In the genomic region with DNA sequence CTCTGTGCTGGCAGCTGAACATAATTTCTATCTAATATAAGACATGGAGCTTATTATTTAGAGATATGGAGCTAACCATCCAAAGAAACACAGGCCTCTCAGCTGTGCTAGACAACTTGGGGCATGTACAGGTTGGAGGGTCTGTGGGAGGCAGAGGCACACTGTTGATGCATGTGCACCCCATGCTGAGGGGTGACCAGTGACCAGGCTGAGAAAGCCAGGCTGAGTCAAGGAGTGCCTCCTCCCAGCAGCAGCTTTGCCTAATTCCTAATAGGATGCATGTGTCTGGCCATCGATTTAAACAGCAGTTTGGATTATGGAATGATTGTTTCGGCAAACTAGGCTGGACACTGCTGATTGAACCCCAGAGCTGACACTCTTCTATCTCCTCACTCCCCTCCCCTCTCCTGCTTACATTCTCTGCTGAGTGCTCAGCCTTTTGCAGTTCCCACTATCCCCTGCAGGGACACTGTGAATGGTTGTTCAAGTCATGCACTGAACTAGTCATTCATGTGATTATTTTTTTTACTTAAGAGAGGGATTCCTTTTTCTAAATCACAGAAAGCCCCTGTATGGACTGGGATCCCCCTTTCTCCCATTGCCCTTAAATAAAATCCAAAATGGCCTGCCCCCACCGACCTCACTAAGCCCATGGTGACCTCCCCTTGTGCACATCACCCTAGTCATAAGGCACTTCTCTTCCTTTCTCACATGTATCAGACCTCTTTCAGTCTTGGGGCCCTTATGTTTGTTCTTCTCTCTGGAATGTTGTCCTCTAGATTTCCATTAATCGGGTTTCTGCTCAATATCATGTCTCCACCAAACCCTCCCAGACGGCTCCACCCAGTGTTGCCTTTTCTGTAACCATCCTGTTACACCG, we compare ENCODE assay signal across 8 cellular contexts.
DNase-seq lines count a peak whose midpoint lies in the region; FAIRE-seq and TF ChIP-seq lines count a peak whose summit lies in the region.

No MANE protein-coding gene starts in this region.

- H3K27ac ChIP-seq in PC-9 (no peak overlapping the region), endothelial cell of umbilical vein (ENCODE audit: insufficient read depth, low read depth, low read length) (no peak overlapping the region), osteoblast (ENCODE audit: low read depth, low read length) (no peak overlapping the region)

- DNase-seq in AG08396 (ENCODE audit: low spot score) (peak; percentile 66), PC-9 (no peak), endothelial cell of umbilical vein (ENCODE audit: low read depth, low spot score) (peak; percentile 20), osteoblast (ENCODE audit: insufficient read length, low spot score, missing footprints) (peak; percentile 94), kidney glomerular epithelial cell (lab: John Stamatoyannopoulos, UW) (no peak), cerebellar nuclear complex (lab: John Stamatoyannopoulos, UW) (no peak), NCI-H2196 treated with DMSO at 0.1 percent for 48 hours (lab: John Stamatoyannopoulos, UW; ENCODE audit: unreplicated experiment) (no peak)

- CTCF ChIA-PET in PC-9 (lab: Charles Lee) = interaction anchor here (1.0 kb wide), 1 partner anchor 806 kb away, joined by 6 read pairs; no protein-coding TSS in a partner anchor
- CTCF ChIA-PET in endothelial cell of umbilical vein (lab: Charles Lee) = interaction anchor here (0.8 to 1.8 kb wide), 3 partner anchors 10 to 18 kb away, joined by 3 to 5 read pairs (median 3); no protein-coding TSS in a partner anchor

- dilution Hi-C loops in endothelial cell of umbilical vein (cut with MboI; ENCODE audit: extremely low pct_ligation_motif_present, low sequenced_read_pairs) = no loop called here

- TF ChIP-seq CTCF in GM12873 (IDR thresholded peaks at IDR 0.05; ENCODE audit: insufficient read depth, low read depth, low read length, missing control alignments) = peak; percentile 66
- peak; percentile 55 for TF ChIP-seq CTCF in PC-9 (conservative IDR thresholded peaks at IDR 0.05)
- TF ChIP-seq CTCF in endothelial cell of umbilical vein (IDR thresholded peaks at IDR 0.05; ENCODE audit: extremely low read depth in 1 of 2, insufficient read depth in 1 of 2, low read depth in 1 of 2, low read length in 2 of 2) = peak; percentile 24 to 45
- peak; percentile 56 for TF ChIP-seq CTCF in osteoblast (IDR thresholded peaks at IDR 0.05; ENCODE audit: extremely low read depth, low read depth, low read length)

- BruUV-seq in PC-9 (replicated peaks; lab: Mats Ljungman, UMichigan) (no TSS peak), endothelial cell of umbilical vein (replicated peaks; lab: Mats Ljungman, UMichigan) (no TSS peak)

- intact Hi-C loops in PC-9 (cut with micrococcal nuclease; ENCODE audit: unreplicated experiment) = no loop called here
- intact Hi-C loops in endothelial cell of umbilical vein (cut with micrococcal nuclease) = no loop called here

- H3K9ac ChIP-seq in endothelial cell of umbilical vein (replicated peaks; ENCODE audit: extremely low read depth, insufficient read depth, low read length) = no peak overlapping the region

- FAIRE-seq in endothelial cell of umbilical vein (lab: Jason Lieb, UNC) = no peak

- H3F3A ChIP-seq in PC-9 (ENCODE audit: insufficient read depth, low read depth) = no peaks in the 10 kb centered on the region

- POLR2A ChIA-PET in PC-9 (lab: Charles Lee; ENCODE audit: unreplicated experiment) (no interaction called here), endothelial cell of umbilical vein (lab: Charles Lee) (no interaction called here)

- H3K9me1 ChIP-seq in endothelial cell of umbilical vein (replicated peaks; ENCODE audit: control insufficient read depth, extremely low read depth, insufficient read depth, low read length) = no peaks in the 10 kb centered on the region

- H3K79me2 ChIP-seq in PC-9 (ENCODE audit: low read depth) = no peaks in the 10 kb centered on the region
- no peaks in the 10 kb centered on the region for H3K79me2 ChIP-seq in endothelial cell of umbilical vein (ENCODE audit: control insufficient read depth, insufficient read depth, low read length)
- no peaks in the 10 kb centered on the region for H3K79me2 ChIP-seq in osteoblast (ENCODE audit: insufficient read depth, low read length)

- H3K36me3 ChIP-seq in PC-9 (ENCODE audit: low read depth) = no peaks in the 10 kb centered on the region
- no peaks in the 10 kb centered on the region for H3K36me3 ChIP-seq in endothelial cell of umbilical vein (ENCODE audit: control insufficient read depth in 2 of 2, extremely low read depth in 1 of 2, insufficient read depth in 2 of 2, low read length in 2 of 2)
- no peaks in the 10 kb centered on the region for H3K36me3 ChIP-seq in osteoblast (ENCODE audit: insufficient read depth, low read length)

- H2AFZ ChIP-seq in PC-9 (no peak overlapping the region), endothelial cell of umbilical vein (ENCODE audit: low read depth, low read length) (no peak overlapping the region), osteoblast (ENCODE audit: low read length) (no peak overlapping the region)

- no peaks in the 10 kb centered on the region for H4K20me1 ChIP-seq in PC-9 (ENCODE audit: insufficient read depth)
- H4K20me1 ChIP-seq in endothelial cell of umbilical vein (replicated peaks; ENCODE audit: control insufficient read depth, extremely low read depth, insufficient read depth, low read length) = no peaks in the 10 kb centered on the region
- no peaks in the 10 kb centered on the region for H4K20me1 ChIP-seq in osteoblast (ENCODE audit: insufficient read depth, low read length)

- H3K4me2 ChIP-seq in PC-9 (no peak overlapping the region), endothelial cell of umbilical vein (ENCODE audit: insufficient read depth, low read length) (no peak overlapping the region), osteoblast (ENCODE audit: insufficient read depth, low read length) (no peak overlapping the region)

- no peaks in the 10 kb centered on the region for H3K9me2 ChIP-seq in PC-9 (ENCODE audit: insufficient read depth)

- TF ChIP-seq POLR2A in endothelial cell of umbilical vein (IDR thresholded peaks at IDR 0.05; ENCODE audit: low read depth, low read length) = no peak

- H3K9me3 ChIP-seq in PC-9 (ENCODE audit: insufficient read depth, low read depth) (no peaks in the 10 kb centered on the region), endothelial cell of umbilical vein (replicated peaks; ENCODE audit: control insufficient read depth, insufficient read depth, low read length) (no peaks in the 10 kb centered on the region), osteoblast (ENCODE audit: low read depth, low read length) (no peaks in the 10 kb centered on the region)

- H3K4me3 ChIP-seq in PC-9 (no peak overlapping the region), endothelial cell of umbilical vein (replicated peaks in 1 of 3; ENCODE audit: insufficient read depth in 1 of 3, low read depth in 1 of 3, low read length in 3 of 3) (no peak overlapping the region), osteoblast (ENCODE audit: insufficient read depth, low read length) (no peak overlapping the region)

- peaks cover 28% of the 10 kb centered on the region; the same call in 1 of the 2 replicates for H3K27me3 ChIP-seq in PC-9 (ENCODE audit: insufficient read depth, low read depth)
- peaks cover 0 to 7% of the 10 kb centered on the region in 2 experiments for H3K27me3 ChIP-seq in endothelial cell of umbilical vein (ENCODE audit: control insufficient read depth in 2 of 2, insufficient read depth in 2 of 2, low read length in 2 of 2)
- H3K27me3 ChIP-seq in osteoblast (ENCODE audit: insufficient read depth, low read length) = peaks cover 18% of the 10 kb centered on the region

- H3K4me1 ChIP-seq in PC-9 (replicated peaks; ENCODE audit: insufficient read depth) = no peaks in the 10 kb centered on the region; the same call in 1 of the 2 replicates
- no peaks in the 10 kb centered on the region for H3K4me1 ChIP-seq in endothelial cell of umbilical vein (ENCODE audit: control insufficient read depth, extremely low read depth, insufficient read depth, low read length)
- H3K4me1 ChIP-seq in osteoblast (ENCODE audit: insufficient read depth, low read length) = no peaks in the 10 kb centered on the region

TF ChIP-seq in endothelial cell of umbilical vein, 7 proteins besides CTCF, POLR2A, EP300 and RAD21:
- no peak for TF ChIP-seq JUN (IDR thresholded peaks at IDR 0.05; ENCODE audit: borderline replicate concordance, insufficient read depth, insufficient read length, low read depth)
- no peak for TF ChIP-seq FOS (IDR thresholded peaks at IDR 0.05; ENCODE audit: borderline replicate concordance, insufficient read depth, low read length)
- TF ChIP-seq, protein P1, sequence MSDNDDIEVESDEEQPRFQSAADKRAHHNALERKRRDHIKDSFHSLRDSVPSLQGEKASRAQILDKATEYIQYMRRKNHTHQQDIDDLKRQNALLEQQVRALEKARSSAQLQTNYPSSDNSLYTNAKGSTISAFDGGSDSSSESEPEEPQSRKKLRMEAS (IDR thresholded peaks at IDR 0.05; ENCODE audit: insufficient read depth, insufficient read length) = no peak
- no peak for TF ChIP-seq GATA2 (IDR thresholded peaks at IDR 0.05; ENCODE audit: insufficient read depth, insufficient read length, low read depth, low read length)
- TF ChIP-seq EZH2 (IDR thresholded peaks at IDR 0.05; ENCODE audit: borderline replicate concordance, low read depth, low read length, severe bottlenecking) = no peak
- no peak for TF ChIP-seq MYC (IDR thresholded peaks at IDR 0.05; ENCODE audit: low read depth, low read length)
- TF ChIP-seq POLR2AphosphoS5 (IDR thresholded peaks at IDR 0.05; ENCODE audit: insufficient read depth, low read depth, low read length) = no peak
TF ChIP-seq in endothelial cell of umbilical vein: peak in this region for 0.

Comparison
In these comparisons a context has a peak if more than half of its experiments do, and no peak if none do; other contexts are left out.
1. DNase-seq: peak in AG08396 (single experiment), endothelial cell of umbilical vein (single experiment) and osteoblast (single experiment); none in PC-9 (0 of 2), kidney glomerular epithelial cell (single experiment), cerebellar nuclear complex (0 of 2) and NCI-H2196 treated with DMSO at 0.1 percent for 48 hours (single experiment).
2. Peak in every context shown above with its lines, with median percentiles within 50 percentile points of each other: CTCF ChIP-seq.